In the genomic region with DNA sequence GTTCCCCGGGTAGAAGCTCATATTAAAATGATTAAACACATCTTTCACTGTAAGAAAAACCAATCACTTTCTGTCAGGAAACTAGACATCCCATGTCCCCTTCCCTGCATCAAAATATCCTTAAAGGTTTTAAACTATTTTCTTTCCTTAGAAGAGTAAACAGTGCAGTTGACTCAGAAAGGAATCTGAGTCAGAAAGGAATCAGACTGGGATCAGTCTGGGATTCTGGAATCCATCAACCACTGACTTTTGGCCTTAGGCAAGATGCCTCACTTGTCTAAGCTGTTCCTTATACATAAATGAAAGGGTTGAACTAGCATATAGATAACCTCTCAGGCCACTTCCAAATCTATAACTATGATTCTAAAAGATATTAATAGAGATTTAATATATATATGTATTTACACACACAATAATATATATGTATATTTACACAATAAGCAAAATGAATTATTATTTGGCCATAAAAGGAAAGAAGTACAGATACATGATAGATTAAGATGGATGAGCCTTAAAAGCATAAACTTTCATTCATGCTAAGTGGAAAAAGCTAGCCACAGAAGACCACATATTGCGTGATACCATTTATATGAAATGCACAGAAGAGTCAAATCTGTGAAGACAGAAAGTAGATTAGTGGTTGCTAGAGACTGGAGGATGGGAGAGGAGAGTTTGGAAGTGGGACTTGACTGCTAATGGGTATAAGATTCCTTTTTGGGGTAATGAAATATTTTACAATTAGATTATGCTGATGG, we compare ENCODE assay signal across 15 cellular contexts.
DNase-seq lines count a peak whose midpoint lies in the region; FAIRE-seq and TF ChIP-seq lines count a peak whose summit lies in the region.
"Had no signal": no experiment of that assay in that cellular context is flagged by ENCODE, and none has a peak within 500 bp of the region (broad histone marks: within the 10 kb centered on the region; RNA-seq: fewer than 3 reads in every experiment).

No MANE protein-coding gene starts in this region.

- FAIRE-seq in GM12892 (lab: Jason Lieb, UNC), result no peak
- FAIRE-seq: G401.6 had no signal

- H3K36me3 Mint-ChIP-seq in glutamatergic neuron (ENCODE audit: unreplicated experiment), result peaks cover 9% of the 10 kb centered on the region

- H3K9me2 ChIP-seq in GM23248 (ENCODE audit: insufficient read depth) (no peaks in the 10 kb centered on the region), SK-N-SH (no peaks in the 10 kb centered on the region)

- CTCF ChIA-PET in SK-N-SH (lab: Yijun Ruan, JAX), result interaction anchor here (0.8 to 2.3 kb wide), 13 partner anchors 9 to 523 kb away, joined by 3 to 13 read pairs (median 4); partner anchors contain the start of gene SLC38A1

- H3K36me3 ChIP-seq in GM23248 (ENCODE audit: low read depth), result 0 out of 2 replicates have a peak, but pooled peaks cover 3% of the 10 kb centered on the region
- H3K36me3 ChIP-seq in SK-N-SH (replicated peaks in 1 of 2; ENCODE audit: control insufficient read depth in 1 of 2, insufficient read depth in 2 of 2, low read length in 1 of 2), result no peaks in the 10 kb centered on the region
- no peaks in the 10 kb centered on the region for H3K36me3 ChIP-seq in skeletal muscle satellite cell (ENCODE audit: insufficient read depth, low read length)

- H3K4me1 ChIP-seq in GM23248 (ENCODE audit: insufficient read depth), result peaks cover 18% of the 10 kb centered on the region
- H3K4me1 ChIP-seq in SK-N-SH (ENCODE audit: control insufficient read depth in 1 of 2, insufficient read depth in 2 of 2, low read depth in 1 of 2, low read length in 1 of 2), result peaks cover 9 to 36% of the 10 kb centered on the region in 2 experiments; a peak in 2 of 4 replicates
- peaks cover 12% of the 10 kb centered on the region for H3K4me1 ChIP-seq in skeletal muscle satellite cell (ENCODE audit: control insufficient read depth, insufficient read depth, low read length)

- H3K27me3 ChIP-seq in GM23248 (replicated peaks; ENCODE audit: insufficient read depth), result no peaks in the 10 kb centered on the region
- H3K27me3 ChIP-seq in SK-N-SH (ENCODE audit: insufficient read depth), result no peaks in the 10 kb centered on the region
- no peaks in the 10 kb centered on the region for H3K27me3 ChIP-seq in skeletal muscle satellite cell (ENCODE audit: control insufficient read depth, insufficient read depth, low read length)

- no peak overlapping the region for H3K27ac Mint-ChIP-seq in glutamatergic neuron (ENCODE audit: unreplicated experiment)

- peak; percentile 28 to 86; a peak in 3 of 4 replicates for TF ChIP-seq EP300 in SK-N-SH (IDR thresholded peaks at IDR 0.05; ENCODE audit: borderline replicate concordance in 1 of 2, low read depth in 1 of 2, low read length in 1 of 2)

- 48 to 51% methylated on average over 2 of the region's 2 CpGs for WGBS in GM23248 (ENCODE audit: low coverage in 1 of 2, low lambda C conversion rate in 2 of 2, missing lambda C conversion rate in 2 of 2), 2 experiments
- 36% methylated on average over 2 of the region's 2 CpGs for WGBS in SK-N-SH (ENCODE audit: low lambda C conversion rate)

- no peaks in the 10 kb centered on the region for H3K9me3 Mint-ChIP-seq in glutamatergic neuron (ENCODE audit: unreplicated experiment)

- TF ChIP-seq POLR2A in GM12892 (IDR thresholded peaks at IDR 0.05; ENCODE audit: low read depth, low read length), result no peak

- H3K4me3 ChIP-seq in GM23248 (peak overlapping the region; percentile 57), SK-N-SH (ENCODE audit: low read depth in 2 of 2, low read length in 1 of 2) (peak overlapping the region in 1 of 2 experiments; percentile 41; a peak in 1 of 4 replicates), fibroblast of pulmonary artery (replicated peaks; ENCODE audit: low read depth, low read length) (no peak overlapping the region), skeletal muscle satellite cell (ENCODE audit: low read length) (no peak overlapping the region)
- H3K4me3 ChIP-seq: coronary artery had no signal

- no peak overlapping the region for H3K4me3 Mint-ChIP-seq in glutamatergic neuron (ENCODE audit: unreplicated experiment)
- H3K4me3 Mint-ChIP-seq: naive B cell had no signal

- H4K20me1 ChIP-seq in GM23248 (ENCODE audit: insufficient read depth), result no peaks in the 10 kb centered on the region
- no peaks in the 10 kb centered on the region for H4K20me1 ChIP-seq in SK-N-SH (ENCODE audit: insufficient read depth)

- peak overlapping the region; percentile 39 for H3K9ac ChIP-seq in GM23248
- peak overlapping the region; percentile 42; the same call in 1 of the 2 replicates for H3K9ac ChIP-seq in SK-N-SH
- peak overlapping the region; percentile 14 for H3K9ac ChIP-seq in skeletal muscle satellite cell (ENCODE audit: low read depth, low read length)

- H3K4me2 ChIP-seq in GM23248 (ENCODE audit: unreplicated experiment), result peak overlapping the region; percentile 67
- peak overlapping the region; percentile 66 for H3K4me2 ChIP-seq in SK-N-SH
- H3K4me2 ChIP-seq in skeletal muscle satellite cell (ENCODE audit: low read length), result peak overlapping the region; percentile 38

- H3K4me1 Mint-ChIP-seq in glutamatergic neuron (ENCODE audit: low read depth, unreplicated experiment), result no peaks in the 10 kb centered on the region

- H2AFZ ChIP-seq in GM23248 (peak overlapping the region; percentile 45), SK-N-SH (ENCODE audit: low read depth) (peak overlapping the region; percentile 69; the same call in 1 of the 2 replicates)

- H3K27ac ChIP-seq in GM23248 (peak overlapping the region; percentile 48), SK-N-SH (ENCODE audit: low read depth in 2 of 2, low read length in 1 of 2) (peak overlapping the region; percentile 85 to 86)
- H3K27ac ChIP-seq: coronary artery had no signal

- POLR2A ChIA-PET in SK-N-SH (lab: Yijun Ruan, JAX), result no interaction called here

- no peaks in the 10 kb centered on the region for H3K9me3 ChIP-seq in GM23248 (ENCODE audit: low read depth)
- H3K9me3 ChIP-seq in SK-N-SH, result peaks cover 6% of the 10 kb centered on the region; the same call in 1 of the 2 replicates
- H3K9me3 ChIP-seq in skeletal muscle satellite cell (replicated peaks; ENCODE audit: low read length), result peaks cover 6% of the 10 kb centered on the region

- peaks cover 10% of the 10 kb centered on the region; the same call in 1 of the 2 replicates for H3F3A ChIP-seq in GM23248 (ENCODE audit: insufficient read depth)
- H3F3A ChIP-seq in SK-N-SH (replicated peaks; ENCODE audit: insufficient read depth), result peaks cover 20% of the 10 kb centered on the region

- DNase-seq in GM23248 (peak; percentile 77), SK-N-SH (no peak), fibroblast of pulmonary artery (ENCODE audit: low read depth) (peak; percentile 50), HPDE6-E6E7 (ENCODE audit: extremely low spot score) (no peak), NCI-H2227 treated with DMSO at 0.1 percent for 48 hours (lab: John Stamatoyannopoulos, UW) (no peak), glutamatergic neuron (no peak), GM12892 (ENCODE audit: insufficient read length) (no peak)
- DNase-seq: activated CD4-positive, alpha-beta T cell treated with anti-CD3 and anti-CD28 coated beads for 4 hours; activated effector memory CD4-positive, alpha-beta T cell treated with anti-CD3 and anti-CD28 coated beads, Interleukin-2, amount 50 U/mL, for 16 hours; H7; MM.1S; naive B cell had no signal

- TF ChIP-seq RAD21 in SK-N-SH (IDR thresholded peaks at IDR 0.05; ENCODE audit: low read length), result no peak

- no peaks in the 10 kb centered on the region for H3K79me2 ChIP-seq in GM23248 (ENCODE audit: insufficient read depth)
- H3K79me2 ChIP-seq in SK-N-SH (ENCODE audit: insufficient read depth), result no peaks in the 10 kb centered on the region

- in situ Hi-C loops in GM23248 (cut with MboI), result no loop called here

- H3K27me3 Mint-ChIP-seq in glutamatergic neuron (ENCODE audit: unreplicated experiment), result no peaks in the 10 kb centered on the region
- H3K27me3 Mint-ChIP-seq: naive B cell had no signal

- TF ChIP-seq CTCF in SK-N-SH (IDR thresholded peaks at IDR 0.05) (no peak), fibroblast of pulmonary artery (IDR thresholded peaks at IDR 0.05; ENCODE audit: low read length, missing control alignments) (no peak), glutamatergic neuron (IDR thresholded peaks at IDR 0.05; ENCODE audit: partially characterized antibody, unreplicated experiment) (no peak)

TF ChIP-seq in SK-N-SH, 30 proteins besides CTCF, POLR2A, EP300 and RAD21 (continues in another document):
- TF ChIP-seq GATA2 (CRISPR knock-in tag; IDR thresholded peaks at IDR 0.05) (no peak), SMC3 (IDR thresholded peaks at IDR 0.05; ENCODE audit: low read depth, low read length) (no peak), GABPA (IDR thresholded peaks at IDR 0.05; ENCODE audit: low read depth) (no peak), JUND (IDR thresholded peaks at IDR 0.05) (peak; percentile 78), USF2 (IDR thresholded peaks at IDR 0.05; ENCODE audit: borderline replicate concordance, low read depth, low read length) (no peak), SIN3A (IDR thresholded peaks at IDR 0.05; ENCODE audit: borderline replicate concordance, low read depth, low read length) (no peak), RFX5 (IDR thresholded peaks at IDR 0.05; ENCODE audit: low read length) (no peak), ELF1 (IDR thresholded peaks at IDR 0.05) (no peak)

Comparison
In these comparisons a context has a peak if more than half of its experiments do, and no peak if none do; other contexts are left out.
1. DNase-seq: peak in GM23248 (single experiment) and fibroblast of pulmonary artery (single experiment); none in SK-N-SH (single experiment), HPDE6-E6E7 (single experiment), NCI-H2227 treated with DMSO at 0.1 percent for 48 hours (single experiment), glutamatergic neuron (single experiment) and GM12892 (single experiment).
2. Peak in every context shown above with its lines, with median percentiles within 50 percentile points of each other: H3K4me2 ChIP-seq and H3K9ac ChIP-seq.